ENCODE assay signal across 11 cellular contexts in the genomic region with DNA sequence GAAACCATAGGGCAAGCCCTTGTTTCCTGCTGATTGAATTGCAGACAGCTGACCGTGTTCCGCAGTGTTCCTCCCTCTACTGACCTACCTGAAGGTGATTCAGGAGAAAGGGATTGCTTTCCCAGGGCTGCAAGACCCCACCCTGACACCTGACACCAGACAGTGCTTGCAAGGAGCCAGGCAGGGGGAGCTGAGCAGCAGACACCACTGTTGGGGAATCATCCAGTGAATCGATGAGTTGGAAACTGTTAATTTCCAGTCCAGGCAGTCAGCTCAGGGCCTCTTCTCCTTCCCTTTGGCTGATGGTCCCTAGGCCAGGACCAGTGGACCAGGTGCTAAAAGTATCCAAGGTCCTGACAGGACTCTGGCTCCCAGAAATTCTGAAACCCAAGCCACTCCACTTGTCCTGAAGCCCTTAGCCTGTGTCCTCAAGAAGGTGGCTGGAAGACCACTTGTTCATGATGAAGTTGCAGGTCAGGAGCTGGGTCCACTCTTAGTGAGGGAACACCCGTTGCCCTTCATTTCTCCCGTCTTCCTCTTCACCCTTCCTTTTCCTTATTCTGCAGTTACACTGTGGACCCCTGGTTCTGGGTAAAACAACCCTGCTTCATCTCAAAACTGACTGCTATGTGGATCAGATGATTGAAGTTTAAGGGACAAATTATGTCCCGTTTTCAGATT. TPM values are rescaled to one million over a fixed set of nuclear protein-coding genes. Genes with fewer than 3 reads are reported as not detected.
A peak's percentile ranks its signal among the peaks of the same experiment; 100 is the strongest.
DNase-seq lines count a peak whose midpoint lies in the region; ATAC-seq and TF ChIP-seq lines count a peak whose summit lies in the region.
"Had no signal": no experiment of that assay in that cellular context is flagged by ENCODE, and none has a peak within 500 bp of the region (broad histone marks: within the 10 kb centered on the region; RNA-seq: fewer than 3 reads in every experiment).

No MANE protein-coding gene starts in this region.

- H4K20me1 ChIP-seq in fibroblast of lung (ENCODE audit: control insufficient read depth, extremely low read depth, insufficient read depth, low read length) = peaks cover 8% of the 10 kb centered on the region

- H3K79me2 ChIP-seq in fibroblast of lung (ENCODE audit: control insufficient read depth, insufficient read depth, low read length) = peaks cover 23% of the 10 kb centered on the region

- H3K27ac Mint-ChIP-seq in T-helper 1 cell treated with Interleukin-12 subunit alpha and Interleukin-12 subunit beta and Interleukin-4 antibody, amounts not matched to agents 30 μg/mL and 1 μg/mL, for 36 hours = peak overlapping the region; percentile 13
- peak overlapping the region; percentile 31 to 73 for H3K27ac Mint-ChIP-seq in T-cell
- H3K27ac Mint-ChIP-seq: stimulated activated memory B cell treated with anti-CD40 and anti-IgM and Interleukin-4, amounts not matched to agents 10 μg/mL and 1 μg/mL and 100 μg/mL, for 72 hours had no signal

- H3K27me3 ChIP-seq in fibroblast of lung (ENCODE audit: control insufficient read depth, insufficient read depth, low read length) (no peaks in the 10 kb centered on the region), gastrocnemius medialis (no peaks in the 10 kb centered on the region)

- peaks cover 15% of the 10 kb centered on the region for H3K36me3 ChIP-seq in fibroblast of lung (ENCODE audit: control insufficient read depth, insufficient read depth, low read length)
- H3K36me3 ChIP-seq in gastrocnemius medialis = peaks cover 0 to 35% of the 10 kb centered on the region in 2 donors

- peaks cover 41% of the 10 kb centered on the region for H3K4me1 Mint-ChIP-seq in T-helper 1 cell treated with Interleukin-12 subunit alpha and Interleukin-12 subunit beta and Interleukin-4 antibody, amounts not matched to agents 30 μg/mL and 1 μg/mL, for 36 hours (ENCODE audit: low read depth)
- H3K4me1 Mint-ChIP-seq in T-cell = peaks cover 36 to 47% (median 39%) of the 10 kb centered on the region in 3 donors

- H3K4me3 ChIP-seq in fibroblast of lung (replicated peaks in 1 of 4; ENCODE audit: control extremely low read depth in 1 of 4, insufficient read depth in 1 of 4, low read depth in 3 of 4, low read length in 4 of 4) (no peak overlapping the region), gastrocnemius medialis (no peak overlapping the region)
- H3K4me3 ChIP-seq: HAP-1, mucosa of descending colon had no signal

- TF ChIP-seq CTCF in fibroblast of lung (conservative IDR thresholded peaks at IDR 0.05 in 1 of 2, IDR thresholded peaks at IDR 0.05 in 1 of 2; ENCODE audit: low read depth in 1 of 2, low read length in 2 of 2) = no peak
- TF ChIP-seq CTCF in gastrocnemius medialis (IDR thresholded peaks at IDR 0.05 in 4 of 5, conservative IDR thresholded peaks at IDR 0.05 in 1 of 5) = no peak

- no peak overlapping the region for H3K4me2 ChIP-seq in fibroblast of lung (ENCODE audit: extremely low read depth, insufficient read depth, low read length)

- no peak overlapping the region for H2AFZ ChIP-seq in fibroblast of lung (ENCODE audit: low read length)

- in situ Hi-C loops in gastrocnemius medialis (cut with MboI; ENCODE audit: low sequenced_read_pairs in 4 of 4) = loop anchor here in 2 of 4 donors (5.0 to 25.0 kb wide), 2 partner anchors 82 to 112 kb away; a partner anchor contains a TSS

- POLR2A ChIA-PET in T-cell (lab: Charles Lee) = interaction anchor here (1.0 to 3.0 kb wide), 4 partner anchors 8 to 10 kb away, joined by 5 to 17 read pairs (median 10); a partner anchor contains a TSS

- intact Hi-C loops in gastrocnemius medialis (cut with DNase I; ENCODE audit: low total_unique reads) = no loop called here

- TF ChIP-seq POLR2A in gastrocnemius medialis (IDR thresholded peaks at IDR 0.05) = no peak

- no peaks in the 10 kb centered on the region for H3K9me3 ChIP-seq in fibroblast of lung (ENCODE audit: control insufficient read depth, insufficient read depth, low read depth, low read length)
- H3K9me3 ChIP-seq in gastrocnemius medialis = no peaks in the 10 kb centered on the region
- H3K9me3 ChIP-seq: HAP-1, mucosa of descending colon had no signal

- no peaks in the 10 kb centered on the region for H3K27me3 Mint-ChIP-seq in T-helper 1 cell treated with Interleukin-12 subunit alpha and Interleukin-12 subunit beta and Interleukin-4 antibody, amounts not matched to agents 30 μg/mL and 1 μg/mL, for 36 hours (ENCODE audit: low read depth)
- H3K27me3 Mint-ChIP-seq in T-cell = peaks cover 0 to 1% of the 10 kb centered on the region in 2 donors
- H3K27me3 Mint-ChIP-seq: stimulated activated memory B cell treated with anti-CD40 and anti-IgM and Interleukin-4, amounts not matched to agents 10 μg/mL and 1 μg/mL and 100 μg/mL, for 72 hours had no signal

- DNase-seq in T-helper 1 cell = no peak
- no peak for DNase-seq in T-cell
- DNase-seq in fibroblast of lung (ENCODE audit: low read depth in 2 of 2) = peak; percentile 38 to 44
- no peak for DNase-seq in gastrocnemius medialis
- DNase-seq in Ammon's horn (ENCODE audit: low spot score) = no peak
- DNase-seq in NAMALWA (ENCODE audit: low spot score) = no peak

- H3K9me3 Mint-ChIP-seq in T-helper 1 cell treated with Interleukin-12 subunit alpha and Interleukin-12 subunit beta and Interleukin-4 antibody, amounts not matched to agents 30 μg/mL and 1 μg/mL, for 36 hours = no peaks in the 10 kb centered on the region
- H3K9me3 Mint-ChIP-seq in T-cell = no peaks in the 10 kb centered on the region
- H3K9me3 Mint-ChIP-seq: stimulated activated memory B cell treated with anti-CD40 and anti-IgM and Interleukin-4, amounts not matched to agents 10 μg/mL and 1 μg/mL and 100 μg/mL, for 72 hours had no signal

- H3K9ac ChIP-seq in fibroblast of lung (ENCODE audit: insufficient read depth, low read length) = no peak overlapping the region

- CTCF ChIA-PET in T-cell (lab: Charles Lee) = no interaction called here

- H3K4me3 Mint-ChIP-seq in T-helper 1 cell treated with Interleukin-12 subunit alpha and Interleukin-12 subunit beta and Interleukin-4 antibody, amounts not matched to agents 30 μg/mL and 1 μg/mL, for 36 hours = no peak overlapping the region
- H3K4me3 Mint-ChIP-seq in T-cell = peak overlapping the region in 1 of 3 donors; percentile 89
- H3K4me3 Mint-ChIP-seq: stimulated activated memory B cell treated with anti-CD40 and anti-IgM and Interleukin-4, amounts not matched to agents 10 μg/mL and 1 μg/mL and 100 μg/mL, for 72 hours had no signal

- H3K36me3 Mint-ChIP-seq in T-helper 1 cell treated with Interleukin-12 subunit alpha and Interleukin-12 subunit beta and Interleukin-4 antibody, amounts not matched to agents 30 μg/mL and 1 μg/mL, for 36 hours (ENCODE audit: low read depth) = peaks cover 32% of the 10 kb centered on the region
- H3K36me3 Mint-ChIP-seq in T-cell = peaks cover 37% of the 10 kb centered on the region

- H3K27ac ChIP-seq in fibroblast of lung (ENCODE audit: insufficient read depth, low read length) (no peak overlapping the region), gastrocnemius medialis (peak overlapping the region; percentile 91 to 98 (median 98))

- peaks cover 2% of the 10 kb centered on the region for H3K4me1 ChIP-seq in fibroblast of lung (ENCODE audit: control insufficient read depth, extremely low read depth, insufficient read depth, low read length)
- peaks cover 51 to 58% of the 10 kb centered on the region in 2 donors for H3K4me1 ChIP-seq in gastrocnemius medialis

- ATAC-seq in T-cell (replicated peaks in 1 of 4) (no peak), gastrocnemius medialis (no peak), HG02798 (IDR thresholded peaks at IDR 0.05; ENCODE audit: poor library complexity, unreplicated experiment) (no peak)
- ATAC-seq: mucosa of descending colon; stimulated activated memory B cell treated with anti-CD40 and anti-IgM and Interleukin-4, amounts not matched to agents 10 μg/mL and 1 μg/mL and 100 μg/mL, for 72 hours had no signal

RNA-seq across cellular contexts. Expression of a gene that starts 9.5 kb away (rescaled TPM):
- total RNA-seq in T-cell (10 to 100 TPM; 37.1 to 50.3 (median 39.2) TPM), fibroblast of lung (11.3 and 15.0 TPM in 2 replicates), gastrocnemius medialis (10 to 100 TPM; 10.4 to 19.2 (median 13.1) TPM)
- 15.2 and 18.0 TPM in 2 replicates for polyA plus RNA-seq in fibroblast of lung
- 12.3 and 14.8 TPM in 2 replicates for polyA plus RNA-seq in fibroblast of lung (2012)
- 7.0 and 10.9 TPM in 2 replicates for polyA minus RNA-seq in fibroblast of lung (ENCODE audit: low replicate concordance)

RNA-seq across cellular contexts. Expression of a gene that starts 10.1 kb away (rescaled TPM):
- total RNA-seq in T-cell (10 to 100 TPM in 4 of 5 donors, 1 to 10 TPM in 1; 8.4 to 35.7 (median 26.7) TPM), fibroblast of lung (36.7 and 62.8 TPM in 2 replicates), gastrocnemius medialis (10 to 100 TPM in 2 of 4 donors, 1 to 10 TPM in 2; 8.7 to 18.3 (median 11.0) TPM)
- 8.6 and 10.2 TPM in 2 replicates for polyA plus RNA-seq in fibroblast of lung
- 27.6 and 29.4 TPM in 2 replicates for polyA plus RNA-seq in fibroblast of lung (2012)
- polyA minus RNA-seq in fibroblast of lung (ENCODE audit: low replicate concordance) = 8.6 and 15.0 TPM in 2 replicates

RNA-seq across cellular contexts. Expression of a gene that starts 53.9 kb away (rescaled TPM):
- 1 to 10 TPM in 4 of 5 donors, under 1 TPM in 1; 0.68 to 1.6 (median 1.5) TPM for total RNA-seq in T-cell
- 0.17 and 0.26 TPM in 2 replicates for total RNA-seq in fibroblast of lung
- 0.17 and 0.58 TPM in 2 replicates for polyA plus RNA-seq in fibroblast of lung
- polyA plus RNA-seq in fibroblast of lung (2012) = 1.2 and 1.4 TPM in 2 replicates
- polyA minus RNA-seq in fibroblast of lung (ENCODE audit: low replicate concordance) = 0.08 and 0.11 TPM in 2 replicates
- total RNA-seq in gastrocnemius medialis = 10 to 100 TPM in 1 of 4 donors, 1 to 10 TPM in 3; 3.6 to 20.2 (median 6.3) TPM

Comparison
In these comparisons a context has a peak if more than half of its experiments do, and no peak if none do; other contexts are left out.
1. DNase-seq: peak in fibroblast of lung (2 of 2); none in T-helper 1 cell (0 of 5), T-cell (0 of 34), gastrocnemius medialis (0 of 2), Ammon's horn (single experiment) and NAMALWA (single experiment).